14 cellular contexts compared by ENCODE assay signal in genomic region chr20:15446373-15446772, GRCh38.
DNase-seq lines count a peak whose midpoint lies in the region; TF ChIP-seq lines count a peak whose summit lies in the region.
"Had no signal": no experiment of that assay in that cellular context is flagged by ENCODE, and none has a peak within 500 bp of the region (broad histone marks: within the 10 kb centered on the region; RNA-seq: fewer than 3 reads in every experiment).

No MANE protein-coding gene starts in this region.

- no peaks in the 10 kb centered on the region for H3K4me1 ChIP-seq in left ventricle myocardium inferior
- peaks cover 4% of the 10 kb centered on the region for H3K4me1 ChIP-seq in testis

- H3K27me3 ChIP-seq in left ventricle myocardium inferior (ENCODE audit: low read depth) (no peaks in the 10 kb centered on the region), testis (no peaks in the 10 kb centered on the region)

- no peak for TF ChIP-seq POLR2A in testis (IDR thresholded peaks at IDR 0.05)

- H3K9me3 ChIP-seq in left ventricle myocardium inferior (replicated peaks) = no peaks in the 10 kb centered on the region
- H3K9me3 ChIP-seq in testis = no peaks in the 10 kb centered on the region

- H3K36me3 ChIP-seq in left ventricle myocardium inferior (no peaks in the 10 kb centered on the region), testis (ENCODE audit: low read depth, missing control alignments) (no peaks in the 10 kb centered on the region)

- 63 to 78% methylated on average over 9 of the region's 9 CpGs for WGBS in testis, 2 donors

- no peak overlapping the region for H3K27ac ChIP-seq in left ventricle myocardium inferior (replicated peaks)
- H3K27ac ChIP-seq in testis = no peak overlapping the region
- H3K27ac ChIP-seq: epithelial cell of prostate had no signal

- no peak overlapping the region for H3K4me3 ChIP-seq in left ventricle myocardium inferior
- no peak overlapping the region for H3K4me3 ChIP-seq in testis

- DNase-seq in NCI-H1417 (lab: John Stamatoyannopoulos, UW) (peak in 2 of 3 experiments; percentile 9 to 54), NCI-H1417 treated with DMSO at 0.1 percent for 48 hours (lab: John Stamatoyannopoulos, UW) (no peak), SW480 (ENCODE audit: low spot score) (peak; percentile 28), left ventricle myocardium inferior (peak; percentile 15), renal cortical epithelial cell (ENCODE audit: low read depth) (peak; percentile 95), iPS-NIHi11 (ENCODE audit: low spot score) (no peak), testis (no peak)
- DNase-seq in activated CD4-positive, alpha-beta T cell treated with anti-CD3 and anti-CD28 coated beads, Interleukin-2, amount 50 U/mL, for 1 hour = no peak
- DNase-seq: activated CD8-positive, alpha-beta memory T cell treated with anti-CD3 and anti-CD28 coated beads, Interleukin-2, amount 50 U/mL, for 48 hours; CD8-positive, alpha-beta T cell; GF-D8; NCI-H526; stimulated activated CD4-positive, alpha-beta T cell treated with anti-CD3 and anti-CD28 coated beads, Interleukin-2, amount 100 ng/mL, for 48 hours had no signal

- intact Hi-C loops in left ventricle myocardium inferior (cut with micrococcal nuclease) (no loop called here), testis (cut with DNase I; ENCODE audit: low total_unique reads) (no loop called here)

- no peak for TF ChIP-seq CTCF in left ventricle myocardium inferior (IDR thresholded peaks at IDR 0.05; ENCODE audit: borderline replicate concordance)
- no peak for TF ChIP-seq CTCF in testis (IDR thresholded peaks at IDR 0.05)

Comparison
In these comparisons a context has a peak if more than half of its experiments do, and no peak if none do; other contexts are left out.
1. DNase-seq: peak in NCI-H1417 (2 of 3), SW480 (single experiment), left ventricle myocardium inferior (single experiment) and renal cortical epithelial cell (single experiment); none in NCI-H1417 treated with DMSO at 0.1 percent for 48 hours (single experiment), iPS-NIHi11 (single experiment), testis (single experiment) and activated CD4-positive, alpha-beta T cell treated with anti-CD3 and anti-CD28 coated beads, Interleukin-2, amount 50 U/mL, for 1 hour (single experiment).